Comparison of ENCODE assay signal across 1 cellular context in the genomic region with DNA sequence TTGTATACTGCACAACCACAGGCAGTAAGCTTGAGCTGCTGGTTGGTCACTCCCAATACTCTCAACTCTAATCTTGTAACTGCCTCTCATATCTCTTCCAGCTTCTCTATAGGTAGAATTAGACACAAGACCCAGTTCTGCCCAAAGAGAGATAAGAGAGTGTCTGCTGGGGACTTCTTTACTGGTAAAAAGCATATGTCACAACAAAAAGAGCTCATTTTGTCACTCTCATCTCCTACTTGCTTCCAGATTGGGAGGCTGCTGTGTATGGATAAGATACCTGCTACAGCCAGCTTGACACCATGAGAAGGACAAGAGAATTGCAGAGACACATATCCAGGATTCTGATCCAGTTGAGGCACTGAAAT.
A peak's percentile ranks its signal among the peaks of the same experiment; 100 is the strongest.
TF ChIP-seq lines count a peak whose summit lies in the region.

No MANE protein-coding gene starts in this region.

TF ChIP-seq in K562, 482 proteins besides CTCF, POLR2A, EP300 and RAD21 (continued from another document and continues in another):
- TF ChIP-seq, protein P1, sequence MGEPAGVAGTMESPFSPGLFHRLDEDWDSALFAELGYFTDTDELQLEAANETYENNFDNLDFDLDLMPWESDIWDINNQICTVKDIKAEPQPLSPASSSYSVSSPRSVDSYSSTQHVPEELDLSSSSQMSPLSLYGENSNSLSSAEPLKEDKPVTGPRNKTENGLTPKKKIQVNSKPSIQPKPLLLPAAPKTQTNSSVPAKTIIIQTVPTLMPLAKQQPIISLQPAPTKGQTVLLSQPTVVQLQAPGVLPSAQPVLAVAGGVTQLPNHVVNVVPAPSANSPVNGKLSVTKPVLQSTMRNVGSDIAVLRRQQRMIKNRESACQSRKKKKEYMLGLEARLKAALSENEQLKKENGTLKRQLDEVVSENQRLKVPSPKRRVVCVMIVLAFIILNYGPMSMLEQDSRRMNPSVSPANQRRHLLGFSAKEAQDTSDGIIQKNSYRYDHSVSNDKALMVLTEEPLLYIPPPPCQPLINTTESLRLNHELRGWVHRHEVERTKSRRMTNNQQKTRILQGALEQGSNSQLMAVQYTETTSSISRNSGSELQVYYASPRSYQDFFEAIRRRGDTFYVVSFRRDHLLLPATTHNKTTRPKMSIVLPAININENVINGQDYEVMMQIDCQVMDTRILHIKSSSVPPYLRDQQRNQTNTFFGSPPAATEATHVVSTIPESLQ (CRISPR knock-in tag; IDR thresholded peaks at IDR 0.05), result no peak
- TF ChIP-seq NBN (IDR thresholded peaks at IDR 0.05; ENCODE audit: low read depth) (peak; percentile 44; the same call in 1 of the 2 replicates), ATF7 (IDR thresholded peaks at IDR 0.05) (peak; percentile 33; the same call in 1 of the 2 replicates), KLF16 (IDR thresholded peaks at IDR 0.05) (peak; percentile 91), SLC30A9 (CRISPR knock-in tag; IDR thresholded peaks at IDR 0.05) (no peak), NFE2 (IDR thresholded peaks at IDR 0.05; ENCODE audit: low read depth) (0 out of 2 replicates have a peak, but pooled peaks have one; percentile 23), BHLHE40 (IDR thresholded peaks at IDR 0.05; ENCODE audit: low read length) (peak; percentile 61), SIRT6 (IDR thresholded peaks at IDR 0.05; ENCODE audit: low read depth, low read length) (no peak), TCF3 (CRISPR knock-in tag; IDR thresholded peaks at IDR 0.05) (peak; percentile 94), ZNF146 (CRISPR knock-in tag; IDR thresholded peaks at IDR 0.05; ENCODE audit: unreplicated experiment) (no peak), MIER1 (IDR thresholded peaks at IDR 0.05; ENCODE audit: low read depth) (no peak), ATF1 (CRISPR knock-in tag; IDR thresholded peaks at IDR 0.05) (no peak), ATF1 (tag; IDR thresholded peaks at IDR 0.05) (0 out of 2 replicates have a peak, but pooled peaks have one; percentile 15), TOE1 (IDR thresholded peaks at IDR 0.05; ENCODE audit: borderline replicate concordance) (0 out of 2 replicates have a peak, but pooled peaks have one; percentile 19), TOE1 (CRISPR knock-in tag; IDR thresholded peaks at IDR 0.05; ENCODE audit: borderline replicate concordance, low read depth) (no peak), CREM (IDR thresholded peaks at IDR 0.05; ENCODE audit: low read depth) (peak; percentile 35; the same call in 1 of the 2 replicates), ZNF23 (CRISPR knock-in tag; IDR thresholded peaks at IDR 0.05) (no peak), JUND (IDR thresholded peaks at IDR 0.05; ENCODE audit: borderline replicate concordance, low read depth, low read length) (peak; percentile 60; the same call in 1 of the 2 replicates), JUND (tag; IDR thresholded peaks at IDR 0.05; ENCODE audit: borderline replicate concordance, low read depth, low read length) (peak; percentile 50; the same call in 1 of the 3 replicates), TBP (optimal IDR thresholded peaks at IDR 0.05; ENCODE audit: low read depth, low read length) (peak; percentile 52), NR1H2 (CRISPR knock-in tag; IDR thresholded peaks at IDR 0.05) (no peak)
- TF ChIP-seq, protein P2, sequence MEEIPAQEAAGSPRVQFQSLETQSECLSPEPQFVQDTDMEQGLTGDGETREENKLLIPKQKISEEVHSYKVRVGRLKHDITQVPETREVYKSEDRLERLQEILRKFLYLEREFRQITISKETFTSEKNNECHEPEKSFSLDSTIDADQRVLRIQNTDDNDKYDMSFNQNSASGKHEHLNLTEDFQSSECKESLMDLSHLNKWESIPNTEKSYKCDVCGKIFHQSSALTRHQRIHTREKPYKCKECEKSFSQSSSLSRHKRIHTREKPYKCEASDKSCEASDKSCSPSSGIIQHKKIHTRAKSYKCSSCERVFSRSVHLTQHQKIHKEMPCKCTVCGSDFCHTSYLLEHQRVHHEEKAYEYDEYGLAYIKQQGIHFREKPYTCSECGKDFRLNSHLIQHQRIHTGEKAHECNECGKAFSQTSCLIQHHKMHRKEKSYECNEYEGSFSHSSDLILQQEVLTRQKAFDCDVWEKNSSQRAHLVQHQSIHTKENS (CRISPR knock-in tag; IDR thresholded peaks at IDR 0.05), result no peak
- TF ChIP-seq, protein P3, sequence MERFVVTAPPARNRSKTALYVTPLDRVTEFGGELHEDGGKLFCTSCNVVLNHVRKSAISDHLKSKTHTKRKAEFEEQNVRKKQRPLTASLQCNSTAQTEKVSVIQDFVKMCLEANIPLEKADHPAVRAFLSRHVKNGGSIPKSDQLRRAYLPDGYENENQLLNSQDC (CRISPR knock-in tag; IDR thresholded peaks at IDR 0.05), result no peak
- TF ChIP-seq, protein P4, sequence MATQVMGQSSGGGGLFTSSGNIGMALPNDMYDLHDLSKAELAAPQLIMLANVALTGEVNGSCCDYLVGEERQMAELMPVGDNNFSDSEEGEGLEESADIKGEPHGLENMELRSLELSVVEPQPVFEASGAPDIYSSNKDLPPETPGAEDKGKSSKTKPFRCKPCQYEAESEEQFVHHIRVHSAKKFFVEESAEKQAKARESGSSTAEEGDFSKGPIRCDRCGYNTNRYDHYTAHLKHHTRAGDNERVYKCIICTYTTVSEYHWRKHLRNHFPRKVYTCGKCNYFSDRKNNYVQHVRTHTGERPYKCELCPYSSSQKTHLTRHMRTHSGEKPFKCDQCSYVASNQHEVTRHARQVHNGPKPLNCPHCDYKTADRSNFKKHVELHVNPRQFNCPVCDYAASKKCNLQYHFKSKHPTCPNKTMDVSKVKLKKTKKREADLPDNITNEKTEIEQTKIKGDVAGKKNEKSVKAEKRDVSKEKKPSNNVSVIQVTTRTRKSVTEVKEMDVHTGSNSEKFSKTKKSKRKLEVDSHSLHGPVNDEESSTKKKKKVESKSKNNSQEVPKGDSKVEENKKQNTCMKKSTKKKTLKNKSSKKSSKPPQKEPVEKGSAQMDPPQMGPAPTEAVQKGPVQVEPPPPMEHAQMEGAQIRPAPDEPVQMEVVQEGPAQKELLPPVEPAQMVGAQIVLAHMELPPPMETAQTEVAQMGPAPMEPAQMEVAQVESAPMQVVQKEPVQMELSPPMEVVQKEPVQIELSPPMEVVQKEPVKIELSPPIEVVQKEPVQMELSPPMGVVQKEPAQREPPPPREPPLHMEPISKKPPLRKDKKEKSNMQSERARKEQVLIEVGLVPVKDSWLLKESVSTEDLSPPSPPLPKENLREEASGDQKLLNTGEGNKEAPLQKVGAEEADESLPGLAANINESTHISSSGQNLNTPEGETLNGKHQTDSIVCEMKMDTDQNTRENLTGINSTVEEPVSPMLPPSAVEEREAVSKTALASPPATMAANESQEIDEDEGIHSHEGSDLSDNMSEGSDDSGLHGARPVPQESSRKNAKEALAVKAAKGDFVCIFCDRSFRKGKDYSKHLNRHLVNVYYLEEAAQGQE (CRISPR knock-in tag; IDR thresholded peaks at IDR 0.05; ENCODE audit: low read depth), result no peak
- TF ChIP-seq, protein P5, sequence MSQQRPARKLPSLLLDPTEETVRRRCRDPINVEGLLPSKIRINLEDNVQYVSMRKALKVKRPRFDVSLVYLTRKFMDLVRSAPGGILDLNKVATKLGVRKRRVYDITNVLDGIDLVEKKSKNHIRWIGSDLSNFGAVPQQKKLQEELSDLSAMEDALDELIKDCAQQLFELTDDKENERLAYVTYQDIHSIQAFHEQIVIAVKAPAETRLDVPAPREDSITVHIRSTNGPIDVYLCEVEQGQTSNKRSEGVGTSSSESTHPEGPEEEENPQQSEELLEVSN (IDR thresholded peaks at IDR 0.05; ENCODE audit: borderline replicate concordance in 1 of 2, extremely low read depth in 1 of 2, insufficient read depth in 1 of 2, insufficient read length in 1 of 2, low read depth in 1 of 2, low read length in 1 of 2, poor library complexity in 1 of 2, severe bottlenecking in 1 of 2), result peak in 1 of 2 experiments; percentile 21
- TF ChIP-seq, protein P6, sequence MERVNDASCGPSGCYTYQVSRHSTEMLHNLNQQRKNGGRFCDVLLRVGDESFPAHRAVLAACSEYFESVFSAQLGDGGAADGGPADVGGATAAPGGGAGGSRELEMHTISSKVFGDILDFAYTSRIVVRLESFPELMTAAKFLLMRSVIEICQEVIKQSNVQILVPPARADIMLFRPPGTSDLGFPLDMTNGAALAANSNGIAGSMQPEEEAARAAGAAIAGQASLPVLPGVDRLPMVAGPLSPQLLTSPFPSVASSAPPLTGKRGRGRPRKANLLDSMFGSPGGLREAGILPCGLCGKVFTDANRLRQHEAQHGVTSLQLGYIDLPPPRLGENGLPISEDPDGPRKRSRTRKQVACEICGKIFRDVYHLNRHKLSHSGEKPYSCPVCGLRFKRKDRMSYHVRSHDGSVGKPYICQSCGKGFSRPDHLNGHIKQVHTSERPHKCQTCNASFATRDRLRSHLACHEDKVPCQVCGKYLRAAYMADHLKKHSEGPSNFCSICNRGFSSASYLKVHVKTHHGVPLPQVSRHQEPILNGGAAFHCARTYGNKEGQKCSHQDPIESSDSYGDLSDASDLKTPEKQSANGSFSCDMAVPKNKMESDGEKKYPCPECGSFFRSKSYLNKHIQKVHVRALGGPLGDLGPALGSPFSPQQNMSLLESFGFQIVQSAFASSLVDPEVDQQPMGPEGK (CRISPR knock-in tag; IDR thresholded peaks at IDR 0.05; ENCODE audit: borderline replicate concordance), result no peak
- TF ChIP-seq, protein P7, sequence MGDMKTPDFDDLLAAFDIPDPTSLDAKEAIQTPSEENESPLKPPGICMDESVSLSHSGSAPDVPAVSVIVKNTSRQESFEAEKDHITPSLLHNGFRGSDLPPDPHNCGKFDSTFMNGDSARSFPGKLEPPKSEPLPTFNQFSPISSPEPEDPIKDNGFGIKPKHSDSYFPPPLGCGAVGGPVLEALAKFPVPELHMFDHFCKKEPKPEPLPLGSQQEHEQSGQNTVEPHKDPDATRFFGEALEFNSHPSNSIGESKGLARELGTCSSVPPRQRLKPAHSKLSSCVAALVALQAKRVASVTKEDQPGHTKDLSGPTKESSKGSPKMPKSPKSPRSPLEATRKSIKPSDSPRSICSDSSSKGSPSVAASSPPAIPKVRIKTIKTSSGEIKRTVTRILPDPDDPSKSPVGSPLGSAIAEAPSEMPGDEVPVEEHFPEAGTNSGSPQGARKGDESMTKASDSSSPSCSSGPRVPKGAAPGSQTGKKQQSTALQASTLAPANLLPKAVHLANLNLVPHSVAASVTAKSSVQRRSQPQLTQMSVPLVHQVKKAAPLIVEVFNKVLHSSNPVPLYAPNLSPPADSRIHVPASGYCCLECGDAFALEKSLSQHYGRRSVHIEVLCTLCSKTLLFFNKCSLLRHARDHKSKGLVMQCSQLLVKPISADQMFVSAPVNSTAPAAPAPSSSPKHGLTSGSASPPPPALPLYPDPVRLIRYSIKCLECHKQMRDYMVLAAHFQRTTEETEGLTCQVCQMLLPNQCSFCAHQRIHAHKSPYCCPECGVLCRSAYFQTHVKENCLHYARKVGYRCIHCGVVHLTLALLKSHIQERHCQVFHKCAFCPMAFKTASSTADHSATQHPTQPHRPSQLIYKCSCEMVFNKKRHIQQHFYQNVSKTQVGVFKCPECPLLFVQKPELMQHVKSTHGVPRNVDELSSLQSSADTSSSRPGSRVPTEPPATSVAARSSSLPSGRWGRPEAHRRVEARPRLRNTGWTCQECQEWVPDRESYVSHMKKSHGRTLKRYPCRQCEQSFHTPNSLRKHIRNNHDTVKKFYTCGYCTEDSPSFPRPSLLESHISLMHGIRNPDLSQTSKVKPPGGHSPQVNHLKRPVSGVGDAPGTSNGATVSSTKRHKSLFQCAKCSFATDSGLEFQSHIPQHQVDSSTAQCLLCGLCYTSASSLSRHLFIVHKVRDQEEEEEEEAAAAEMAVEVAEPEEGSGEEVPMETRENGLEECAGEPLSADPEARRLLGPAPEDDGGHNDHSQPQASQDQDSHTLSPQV (IDR thresholded peaks at IDR 0.05), result peak; percentile 39; the same call in 1 of the 2 replicates
- TF ChIP-seq, protein P8, sequence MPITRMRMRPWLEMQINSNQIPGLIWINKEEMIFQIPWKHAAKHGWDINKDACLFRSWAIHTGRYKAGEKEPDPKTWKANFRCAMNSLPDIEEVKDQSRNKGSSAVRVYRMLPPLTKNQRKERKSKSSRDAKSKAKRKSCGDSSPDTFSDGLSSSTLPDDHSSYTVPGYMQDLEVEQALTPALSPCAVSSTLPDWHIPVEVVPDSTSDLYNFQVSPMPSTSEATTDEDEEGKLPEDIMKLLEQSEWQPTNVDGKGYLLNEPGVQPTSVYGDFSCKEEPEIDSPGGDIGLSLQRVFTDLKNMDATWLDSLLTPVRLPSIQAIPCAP (CRISPR knock-in tag; IDR thresholded peaks at IDR 0.05; ENCODE audit: borderline replicate concordance), result no peak
- TF ChIP-seq, protein P9, sequence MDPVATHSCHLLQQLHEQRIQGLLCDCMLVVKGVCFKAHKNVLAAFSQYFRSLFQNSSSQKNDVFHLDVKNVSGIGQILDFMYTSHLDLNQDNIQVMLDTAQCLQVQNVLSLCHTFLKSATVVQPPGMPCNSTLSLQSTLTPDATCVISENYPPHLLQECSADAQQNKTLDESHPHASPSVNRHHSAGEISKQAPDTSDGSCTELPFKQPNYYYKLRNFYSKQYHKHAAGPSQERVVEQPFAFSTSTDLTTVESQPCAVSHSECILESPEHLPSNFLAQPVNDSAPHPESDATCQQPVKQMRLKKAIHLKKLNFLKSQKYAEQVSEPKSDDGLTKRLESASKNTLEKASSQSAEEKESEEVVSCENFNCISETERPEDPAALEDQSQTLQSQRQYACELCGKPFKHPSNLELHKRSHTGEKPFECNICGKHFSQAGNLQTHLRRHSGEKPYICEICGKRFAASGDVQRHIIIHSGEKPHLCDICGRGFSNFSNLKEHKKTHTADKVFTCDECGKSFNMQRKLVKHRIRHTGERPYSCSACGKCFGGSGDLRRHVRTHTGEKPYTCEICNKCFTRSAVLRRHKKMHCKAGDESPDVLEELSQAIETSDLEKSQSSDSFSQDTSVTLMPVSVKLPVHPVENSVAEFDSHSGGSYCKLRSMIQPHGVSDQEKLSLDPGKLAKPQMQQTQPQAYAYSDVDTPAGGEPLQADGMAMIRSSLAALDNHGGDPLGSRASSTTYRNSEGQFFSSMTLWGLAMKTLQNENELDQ (CRISPR knock-in tag; IDR thresholded peaks at IDR 0.05; ENCODE audit: borderline replicate concordance), result no peak
- TF ChIP-seq, protein P10, sequence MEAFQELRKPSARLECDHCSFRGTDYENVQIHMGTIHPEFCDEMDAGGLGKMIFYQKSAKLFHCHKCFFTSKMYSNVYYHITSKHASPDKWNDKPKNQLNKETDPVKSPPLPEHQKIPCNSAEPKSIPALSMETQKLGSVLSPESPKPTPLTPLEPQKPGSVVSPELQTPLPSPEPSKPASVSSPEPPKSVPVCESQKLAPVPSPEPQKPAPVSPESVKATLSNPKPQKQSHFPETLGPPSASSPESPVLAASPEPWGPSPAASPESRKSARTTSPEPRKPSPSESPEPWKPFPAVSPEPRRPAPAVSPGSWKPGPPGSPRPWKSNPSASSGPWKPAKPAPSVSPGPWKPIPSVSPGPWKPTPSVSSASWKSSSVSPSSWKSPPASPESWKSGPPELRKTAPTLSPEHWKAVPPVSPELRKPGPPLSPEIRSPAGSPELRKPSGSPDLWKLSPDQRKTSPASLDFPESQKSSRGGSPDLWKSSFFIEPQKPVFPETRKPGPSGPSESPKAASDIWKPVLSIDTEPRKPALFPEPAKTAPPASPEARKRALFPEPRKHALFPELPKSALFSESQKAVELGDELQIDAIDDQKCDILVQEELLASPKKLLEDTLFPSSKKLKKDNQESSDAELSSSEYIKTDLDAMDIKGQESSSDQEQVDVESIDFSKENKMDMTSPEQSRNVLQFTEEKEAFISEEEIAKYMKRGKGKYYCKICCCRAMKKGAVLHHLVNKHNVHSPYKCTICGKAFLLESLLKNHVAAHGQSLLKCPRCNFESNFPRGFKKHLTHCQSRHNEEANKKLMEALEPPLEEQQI (IDR thresholded peaks at IDR 0.05), result peak; percentile 77
